In the genomic region with DNA sequence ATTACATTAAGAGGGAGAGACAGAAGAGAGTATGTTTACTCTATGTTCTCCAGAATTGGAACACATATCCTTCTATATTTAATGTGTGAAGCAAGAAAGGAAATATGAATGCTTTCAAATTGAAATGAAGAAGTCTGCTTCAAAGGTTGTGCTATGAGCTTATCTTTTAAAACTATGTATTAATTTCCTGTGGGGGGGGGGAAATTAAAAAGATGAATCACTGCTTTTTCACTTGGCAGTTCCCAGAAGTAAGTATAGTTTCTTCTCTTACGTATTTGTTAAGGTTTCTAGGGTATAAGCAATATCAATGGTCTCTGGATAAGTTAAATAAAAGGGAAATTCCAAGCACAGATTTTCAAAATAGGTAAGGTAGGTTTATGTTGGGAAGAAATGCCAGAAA, we compare ENCODE assay signal across 23 cellular contexts. TPM values are rescaled to one million over a fixed set of nuclear protein-coding genes. Genes with fewer than 3 reads are reported as not detected.
DNase-seq lines count a peak whose midpoint lies in the region; ATAC-seq and TF ChIP-seq lines count a peak whose summit lies in the region.
"Had no signal": no experiment of that assay in that cellular context is flagged by ENCODE, and none has a peak within 500 bp of the region (broad histone marks: within the 10 kb centered on the region; RNA-seq: fewer than 3 reads in every experiment).

No MANE protein-coding gene starts in this region.

- intact Hi-C loops in left colon (cut with DNase I, micrococcal nuclease), result no loop called here

- H3K4me3 ChIP-seq in brain microvascular endothelial cell (ENCODE audit: low read depth, low read length), result no peak overlapping the region
- H3K4me3 ChIP-seq: prostate gland, skin epidermis, vagina had no signal

- H3K9me3 Mint-ChIP-seq in activated naive CD4-positive, alpha-beta T cell treated with anti-CD3 and anti-CD28 coated beads, Interleukin-2, amount 50 U/mL, for 72 hours, result no peaks in the 10 kb centered on the region
- no peaks in the 10 kb centered on the region for H3K9me3 Mint-ChIP-seq in stimulated activated effector memory CD8-positive, alpha-beta T cell treated with anti-CD3 and anti-CD28 coated beads, Interleukin-12 subunit alpha, Interleukin-12 subunit beta, amount 100 ng/mL, for 72 hours
- H3K9me3 Mint-ChIP-seq: neural crest cell had no signal

- peaks cover 20% of the 10 kb centered on the region for H3K4me1 Mint-ChIP-seq in stimulated activated effector memory CD8-positive, alpha-beta T cell treated with anti-CD3 and anti-CD28 coated beads, Interleukin-12 subunit alpha, Interleukin-12 subunit beta, amount 100 ng/mL, for 72 hours

- no peaks in the 10 kb centered on the region for H3K27me3 ChIP-seq in brain microvascular endothelial cell (replicated peaks)
- H3K27me3 ChIP-seq: foreskin keratinocyte, vagina had no signal

- peaks cover 23% of the 10 kb centered on the region for H3K36me3 ChIP-seq in brain microvascular endothelial cell (replicated peaks)
- H3K36me3 ChIP-seq: prostate gland had no signal

- in situ Hi-C loops in brain microvascular endothelial cell (cut with HindIII; ENCODE audit: low pct_ligation_motif_present, low sequenced_read_pairs), result no loop called here

- peak overlapping the region; percentile 72 to 87 for H3K27ac Mint-ChIP-seq in activated naive CD4-positive, alpha-beta T cell treated with anti-CD3 and anti-CD28 coated beads, Interleukin-2, amount 50 U/mL, for 72 hours
- peak overlapping the region; percentile 87 for H3K27ac Mint-ChIP-seq in stimulated activated effector memory CD8-positive, alpha-beta T cell treated with anti-CD3 and anti-CD28 coated beads, Interleukin-12 subunit alpha, Interleukin-12 subunit beta, amount 100 ng/mL, for 72 hours

- H3K36me3 Mint-ChIP-seq in activated naive CD4-positive, alpha-beta T cell treated with anti-CD3 and anti-CD28 coated beads, Interleukin-2, amount 50 U/mL, for 72 hours, result peaks cover 13 to 39% of the 10 kb centered on the region in 2 donors
- H3K36me3 Mint-ChIP-seq in stimulated activated effector memory CD8-positive, alpha-beta T cell treated with anti-CD3 and anti-CD28 coated beads, Interleukin-12 subunit alpha, Interleukin-12 subunit beta, amount 100 ng/mL, for 72 hours, result peaks cover 85% of the 10 kb centered on the region

- no peak for DNase-seq in activated naive CD4-positive, alpha-beta T cell treated with anti-CD3 and anti-CD28 coated beads, Interleukin-2, amount 50 U/mL, for 72 hours (ENCODE audit: low spot score in 2 of 2)
- no peak for DNase-seq in activated naive CD4-positive, alpha-beta T cell (lab: John Stamatoyannopoulos, UW)
- no peak for DNase-seq in brain microvascular endothelial cell
- DNase-seq in stimulated activated effector memory CD8-positive, alpha-beta T cell treated with anti-CD3 and anti-CD28 coated beads, Interleukin-12 subunit alpha, Interleukin-12 subunit beta, amount 100 ng/mL, for 72 hours (ENCODE audit: low spot score in 2 of 2), result no peak
- no peak for DNase-seq in left colon
- DNase-seq: activated effector memory CD4-positive, alpha-beta T cell treated with anti-CD3 and anti-CD28 coated beads, Interleukin-2, amount 50 U/mL, for 16 hours; DND-41; foreskin keratinocyte; GOT3; hippocampal formation; NCI-H1436; NCI-H2171; NCI-H748 treated with DMSO at 0.1 percent for 48 hours; OCI-M1; SHP77; stimulated activated CD4-positive, alpha-beta T cell treated with anti-CD3 and anti-CD28 coated beads, Interleukin-4, amount 100 ng/mL, for 1 hour; T-helper 2 cell; WERI-Rb-1 had no signal

- no peak for TF ChIP-seq CTCF in brain microvascular endothelial cell (IDR thresholded peaks at IDR 0.05; ENCODE audit: low read depth, low read length, missing control alignments)

- H3K4me3 Mint-ChIP-seq in stimulated activated effector memory CD8-positive, alpha-beta T cell treated with anti-CD3 and anti-CD28 coated beads, Interleukin-12 subunit alpha, Interleukin-12 subunit beta, amount 100 ng/mL, for 72 hours, result no peak overlapping the region
- H3K4me3 Mint-ChIP-seq: neural crest cell had no signal

- peak overlapping the region; percentile 26 for H3K27ac ChIP-seq in brain microvascular endothelial cell
- H3K27ac ChIP-seq: foreskin keratinocyte, prostate gland, skin epidermis, vagina, WERI-Rb-1 had no signal

- ATAC-seq in activated naive CD4-positive, alpha-beta T cell treated with anti-CD3 and anti-CD28 coated beads, Interleukin-2, amount 50 U/mL, for 72 hours, result no peak
- no peak for ATAC-seq in stimulated activated effector memory CD8-positive, alpha-beta T cell treated with anti-CD3 and anti-CD28 coated beads, Interleukin-12 subunit alpha, Interleukin-12 subunit beta, amount 100 ng/mL, for 72 hours
- no peak for ATAC-seq in left colon
- no peak for ATAC-seq in GM21526 (IDR thresholded peaks at IDR 0.05; ENCODE audit: low FRiP score, unreplicated experiment)
- ATAC-seq: foreskin keratinocyte had no signal

RNA-seq across cellular contexts. Expression of a gene that starts 7.0 kb away (rescaled TPM):
- 10 to 100 TPM; 45.7 to 48.0 TPM for total RNA-seq in activated naive CD4-positive, alpha-beta T cell treated with anti-CD3 and anti-CD28 coated beads, Interleukin-2, amount 50 U/mL, for 72 hours
- total RNA-seq in left colon, result 10 to 100 TPM; 33.2 to 36.6 TPM

RNA-seq across cellular contexts. Expression of a gene that starts 27.2 kb away (rescaled TPM):
- total RNA-seq in activated naive CD4-positive, alpha-beta T cell treated with anti-CD3 and anti-CD28 coated beads, Interleukin-2, amount 50 U/mL, for 72 hours, result 1 to 10 TPM in 1 of 2 donors, under 1 TPM in 1; 0.39 to 1.8 TPM
- total RNA-seq in left colon, result 1 to 10 TPM; 2.5 to 9.4 TPM
- total RNA-seq: foreskin keratinocyte, vagina had no signal

RNA-seq across cellular contexts. Expression of a gene that starts 39.2 kb away (rescaled TPM):
- 10 to 100 TPM; 35.8 to 44.7 TPM for total RNA-seq in activated naive CD4-positive, alpha-beta T cell treated with anti-CD3 and anti-CD28 coated beads, Interleukin-2, amount 50 U/mL, for 72 hours
- 10 to 100 TPM; 19.0 to 22.1 TPM for total RNA-seq in left colon

RNA-seq across cellular contexts. Expression of a gene that starts 39.4 kb away (rescaled TPM):
- total RNA-seq in activated naive CD4-positive, alpha-beta T cell treated with anti-CD3 and anti-CD28 coated beads, Interleukin-2, amount 50 U/mL, for 72 hours, result 10 to 100 TPM; 26.9 to 28.2 TPM
- total RNA-seq in left colon, result 10 to 100 TPM; 31.7 to 36.6 TPM

RNA-seq across cellular contexts. Expression of a gene that starts 45.7 kb away (rescaled TPM):
- total RNA-seq in activated naive CD4-positive, alpha-beta T cell treated with anti-CD3 and anti-CD28 coated beads, Interleukin-2, amount 50 U/mL, for 72 hours, result 100 to 1,000 TPM; 153 to 160 TPM
- total RNA-seq in left colon, result 100 to 1,000 TPM; 153 to 186 TPM
